8 cellular contexts compared by ENCODE assay signal in genomic region chr6:159969921-159970320, GRCh38. TPM values are rescaled to one million over a fixed set of nuclear protein-coding genes. Genes with fewer than 3 reads are reported as not detected.
DNase-seq lines count a peak whose midpoint lies in the region; ATAC-seq and TF ChIP-seq lines count a peak whose summit lies in the region.

No MANE protein-coding gene starts in this region.

- no peaks in the 10 kb centered on the region for H3K9me3 Mint-ChIP-seq in activated CD8-positive, alpha-beta memory T cell treated with anti-CD3 and anti-CD28 coated beads, Interleukin-2, amount 10 ng/mL, durations not matched to agents 7 days and 5 days (ENCODE audit: low read depth)
- no peaks in the 10 kb centered on the region for H3K9me3 Mint-ChIP-seq in activated CD4-positive, alpha-beta memory T cell treated with anti-CD3 and anti-CD28 coated beads, Interleukin-2, amount 10 ng/mL, durations not matched to agents 7 days and 5 days

- TF ChIP-seq CTCF in HFF-Myc (IDR thresholded peaks at IDR 0.05; ENCODE audit: low read depth, low read length, missing control alignments): no peak
- TF ChIP-seq CTCF in foreskin keratinocyte (conservative IDR thresholded peaks at IDR 0.05): no peak
- TF ChIP-seq CTCF in neural cell (IDR thresholded peaks at IDR 0.05; ENCODE audit: poor library complexity, severe bottlenecking): no peak

- H3K27me3 Mint-ChIP-seq in activated CD8-positive, alpha-beta memory T cell treated with anti-CD3 and anti-CD28 coated beads, Interleukin-2, amount 10 ng/mL, durations not matched to agents 7 days and 5 days: peaks cover 13% of the 10 kb centered on the region
- peaks cover 3% of the 10 kb centered on the region for H3K27me3 Mint-ChIP-seq in activated CD4-positive, alpha-beta memory T cell treated with anti-CD3 and anti-CD28 coated beads, Interleukin-2, amount 10 ng/mL, durations not matched to agents 7 days and 5 days

- peak; percentile 72 for DNase-seq in activated CD8-positive, alpha-beta memory T cell treated with anti-CD3 and anti-CD28 coated beads, Interleukin-2, amount 10 ng/mL, durations not matched to agents 7 days and 5 days
- DNase-seq in activated CD8-positive, alpha-beta memory T cell treated with anti-CD3 and anti-CD28 coated beads for 24 hours: no peak
- no peak for DNase-seq in HFF-Myc (ENCODE audit: extremely low read depth, low read depth)
- DNase-seq in NCI-H1105 (lab: John Stamatoyannopoulos, UW): peak; percentile 56
- DNase-seq in activated CD4-positive, alpha-beta memory T cell treated with anti-CD3 and anti-CD28 coated beads, Interleukin-2, amount 10 ng/mL, durations not matched to agents 7 days and 5 days: peak; percentile 52
- peak in 1 of 2 donors; percentile 59 for DNase-seq in foreskin keratinocyte
- no peak for DNase-seq in activated gamma-delta T cell (lab: John Stamatoyannopoulos, UW)

- H3K27ac ChIP-seq in foreskin keratinocyte (peak overlapping the region; percentile 88), neural cell (ENCODE audit: low read length) (peak overlapping the region; percentile 37)

- POLR2A ChIA-PET in activated CD4-positive, alpha-beta memory T cell treated with anti-CD3 and anti-CD28 coated beads, Interleukin-2, amount 10 ng/mL, durations not matched to agents 7 days and 5 days (lab: Charles Lee): interaction anchor here (0.7 to 6.1 kb wide), 9 partner anchors 11 to 180 kb away, joined by 3 to 89 read pairs (median 3); partner anchors contain the start of genes MRPL18 and TCP1

- CTCF ChIA-PET in activated CD8-positive, alpha-beta memory T cell treated with anti-CD3 and anti-CD28 coated beads, Interleukin-2, amount 10 ng/mL, durations not matched to agents 7 days and 5 days (lab: Charles Lee): interaction anchor here (1.1 to 1.7 kb wide), 4 partner anchors 9 to 244 kb away, joined by 3 to 5 read pairs (median 4); no protein-coding TSS in a partner anchor
- CTCF ChIA-PET in activated CD4-positive, alpha-beta memory T cell treated with anti-CD3 and anti-CD28 coated beads, Interleukin-2, amount 10 ng/mL, durations not matched to agents 7 days and 5 days (lab: Charles Lee): interaction anchor here (0.6 to 1.5 kb wide), 3 partner anchors 12 to 107 kb away, joined by 3 to 6 read pairs (median 3); no protein-coding TSS in a partner anchor

- H3K4me3 ChIP-seq in HFF-Myc (replicated peaks; ENCODE audit: low read depth, low read length): peak overlapping the region; percentile 70
- peak overlapping the region; percentile 85 for H3K4me3 ChIP-seq in neural cell (ENCODE audit: low read length)

- H3K36me3 Mint-ChIP-seq in activated CD8-positive, alpha-beta memory T cell treated with anti-CD3 and anti-CD28 coated beads, Interleukin-2, amount 10 ng/mL, durations not matched to agents 7 days and 5 days: peaks cover 8% of the 10 kb centered on the region
- peaks cover 14% of the 10 kb centered on the region for H3K36me3 Mint-ChIP-seq in activated CD4-positive, alpha-beta memory T cell treated with anti-CD3 and anti-CD28 coated beads, Interleukin-2, amount 10 ng/mL, durations not matched to agents 7 days and 5 days (ENCODE audit: low read depth)

- no peaks in the 10 kb centered on the region for H3K9me3 ChIP-seq in neural cell (ENCODE audit: low read length)

- peak overlapping the region; percentile 70 for H3K9ac ChIP-seq in neural cell (ENCODE audit: low read length)

- peaks cover 29% of the 10 kb centered on the region for H3K4me1 ChIP-seq in foreskin keratinocyte

- H3K79me2 ChIP-seq in neural cell (replicated peaks; ENCODE audit: insufficient read depth, low read length): peaks cover 51% of the 10 kb centered on the region

- H4K20me1 ChIP-seq in neural cell (ENCODE audit: insufficient read depth): peaks cover 6% of the 10 kb centered on the region

- no peak for TF ChIP-seq EP300 in neural cell (conservative IDR thresholded peaks at IDR 0.05; ENCODE audit: poor library complexity, severe bottlenecking)

- H3K4me3 Mint-ChIP-seq in activated CD8-positive, alpha-beta memory T cell treated with anti-CD3 and anti-CD28 coated beads, Interleukin-2, amount 10 ng/mL, durations not matched to agents 7 days and 5 days: peak overlapping the region; percentile 92
- peak overlapping the region; percentile 90 for H3K4me3 Mint-ChIP-seq in activated CD4-positive, alpha-beta memory T cell treated with anti-CD3 and anti-CD28 coated beads, Interleukin-2, amount 10 ng/mL, durations not matched to agents 7 days and 5 days

- H3K4me1 Mint-ChIP-seq in activated CD8-positive, alpha-beta memory T cell treated with anti-CD3 and anti-CD28 coated beads, Interleukin-2, amount 10 ng/mL, durations not matched to agents 7 days and 5 days: peaks cover 58% of the 10 kb centered on the region
- peaks cover 57% of the 10 kb centered on the region for H3K4me1 Mint-ChIP-seq in activated CD4-positive, alpha-beta memory T cell treated with anti-CD3 and anti-CD28 coated beads, Interleukin-2, amount 10 ng/mL, durations not matched to agents 7 days and 5 days

- peak; percentile 29 for ATAC-seq in activated CD8-positive, alpha-beta memory T cell treated with anti-CD3 and anti-CD28 coated beads, Interleukin-2, amount 10 ng/mL, durations not matched to agents 7 days and 5 days
- peak; percentile 24 for ATAC-seq in foreskin keratinocyte

- no peaks in the 10 kb centered on the region for H3F3A ChIP-seq in neural cell (ENCODE audit: insufficient read depth, low read length, poor library complexity, severe bottlenecking)

- peak overlapping the region; percentile 93 for H3K27ac Mint-ChIP-seq in activated CD8-positive, alpha-beta memory T cell treated with anti-CD3 and anti-CD28 coated beads, Interleukin-2, amount 10 ng/mL, durations not matched to agents 7 days and 5 days
- H3K27ac Mint-ChIP-seq in activated CD4-positive, alpha-beta memory T cell treated with anti-CD3 and anti-CD28 coated beads, Interleukin-2, amount 10 ng/mL, durations not matched to agents 7 days and 5 days: peak overlapping the region; percentile 83

- H3K27me3 ChIP-seq in foreskin keratinocyte: no peaks in the 10 kb centered on the region
- H3K27me3 ChIP-seq in neural cell (ENCODE audit: insufficient read depth, low read depth, low read length): no peaks in the 10 kb centered on the region

- no peak for TF ChIP-seq RAD21 in neural cell (conservative IDR thresholded peaks at IDR 0.05)

- no peaks in the 10 kb centered on the region for H3K9me2 ChIP-seq in neural cell (ENCODE audit: insufficient read depth, low read length)

- peak overlapping the region; percentile 87 for H3K4me2 ChIP-seq in neural cell (ENCODE audit: low read length)

- H2AFZ ChIP-seq in neural cell (ENCODE audit: low read depth, low read length): no peak overlapping the region

- H3K36me3 ChIP-seq in neural cell (ENCODE audit: insufficient read depth, low read length): no peaks in the 10 kb centered on the region

TF ChIP-seq in neural cell, 6 proteins besides CTCF, POLR2A, EP300 and RAD21:
- TF ChIP-seq SMC3 (conservative IDR thresholded peaks at IDR 0.05; ENCODE audit: poor library complexity): no peak
- no peak for TF ChIP-seq MXI1 (conservative IDR thresholded peaks at IDR 0.05; ENCODE audit: poor library complexity, severe bottlenecking)
- no peak for TF ChIP-seq POLR2AphosphoS5 (IDR thresholded peaks at IDR 0.05)
- no peak for TF ChIP-seq EZH2 (IDR thresholded peaks at IDR 0.05; ENCODE audit: borderline replicate concordance, insufficient read depth, low read length, poor library complexity, severe bottlenecking)
- TF ChIP-seq REST (IDR thresholded peaks at IDR 0.05; ENCODE audit: borderline replicate concordance): no peak
- TF ChIP-seq TAF1 (IDR thresholded peaks at IDR 0.05; ENCODE audit: low read depth): no peak

RNA-seq across cellular contexts. Expression of gene IGF2R, which starts 1.0 kb away (rescaled TPM):
- 10 to 100 TPM; 74.5 to 83.1 TPM for total RNA-seq in activated CD8-positive, alpha-beta memory T cell treated with anti-CD3 and anti-CD28 coated beads, Interleukin-2, amount 10 ng/mL, durations not matched to agents 7 days and 5 days
- total RNA-seq in activated CD4-positive, alpha-beta memory T cell treated with anti-CD3 and anti-CD28 coated beads, Interleukin-2, amount 10 ng/mL, durations not matched to agents 7 days and 5 days: 10 to 100 TPM; 66.9 to 70.9 TPM
- 65.6 and 66.5 TPM in 2 replicates for total RNA-seq in foreskin keratinocyte
- polyA plus RNA-seq in foreskin keratinocyte (15.9 and 21.2 TPM in 2 replicates), neural cell (15.0 and 22.6 TPM in 2 replicates)
- 70.0 and 72.6 TPM in 2 replicates for polyA minus RNA-seq in neural cell

Comparison
In these comparisons a context has a peak if more than half of its experiments do, and no peak if none do; other contexts are left out.
1. DNase-seq: peak in activated CD8-positive, alpha-beta memory T cell treated with anti-CD3 and anti-CD28 coated beads, Interleukin-2, amount 10 ng/mL, durations not matched to agents 7 days and 5 days (single experiment), NCI-H1105 (single experiment) and activated CD4-positive, alpha-beta memory T cell treated with anti-CD3 and anti-CD28 coated beads, Interleukin-2, amount 10 ng/mL, durations not matched to agents 7 days and 5 days (single experiment); none in activated CD8-positive, alpha-beta memory T cell treated with anti-CD3 and anti-CD28 coated beads for 24 hours (single experiment), HFF-Myc (single experiment) and activated gamma-delta T cell (single experiment).